In genomic region chr11:65652511-65653228, GRCh38 we compare ENCODE assay signal across 8 cellular contexts.
DNase-seq lines count a peak whose midpoint lies in the region; ATAC-seq and TF ChIP-seq lines count a peak whose summit lies in the region.

No MANE protein-coding gene starts in this region.

- peaks cover 4% of the 10 kb centered on the region for H3K27me3 Mint-ChIP-seq in nephron (ENCODE audit: low read depth)

- H3K9me3 Mint-ChIP-seq in nephron, result no peaks in the 10 kb centered on the region

- peak overlapping the region; percentile 95 for H3K27ac ChIP-seq in RWPE1

- TF ChIP-seq CTCF in LNCaP clone FGC (IDR thresholded peaks at IDR 0.05; ENCODE audit: control insufficient read depth, extremely low read depth, insufficient read depth) (no peak), RWPE1 (conservative IDR thresholded peaks at IDR 0.05; ENCODE audit: low read depth) (no peak), nephron (IDR thresholded peaks at IDR 0.05; ENCODE audit: unreplicated experiment in 3 of 3) (no peak)

- H3K36me3 Mint-ChIP-seq in nephron (ENCODE audit: low read depth), result peaks cover 39% of the 10 kb centered on the region

- peak; percentile 95 for DNase-seq in EH (ENCODE audit: low read depth)
- peak; percentile 88 for DNase-seq in GOT3 (lab: John Stamatoyannopoulos, UW)
- DNase-seq in LNCaP clone FGC (ENCODE audit: low read depth), result peak; percentile 51
- DNase-seq in RWPE1 (ENCODE audit: low spot score), result peak; percentile 94
- DNase-seq in activated T-helper 9 cell treated with anti-CD3 and anti-CD28 coated beads, Interleukin-2, amount 50 U/mL, for 16 hours (ENCODE audit: low read depth), result peak; percentile 94
- peak; percentile 92 for DNase-seq in fibroblast of peridontal ligament (ENCODE audit: extremely low read depth)
- peak; percentile 98 for DNase-seq in stimulated activated naive CD8-positive, alpha-beta T cell treated with anti-CD3 and anti-CD28 coated beads, Interleukin-15, Interleukin-2, amounts not matched to agents 100 U/mL and 50 U/mL, for 24 hours

- H3K4me3 ChIP-seq in LNCaP clone FGC (ENCODE audit: low read depth, low read length), result peak overlapping the region; percentile 52

- ATAC-seq in stimulated activated naive CD8-positive, alpha-beta T cell treated with anti-CD3 and anti-CD28 coated beads, Interleukin-15, Interleukin-2, amounts not matched to agents 100 U/mL and 50 U/mL, for 24 hours, result peak; percentile 85

- H3K4me3 Mint-ChIP-seq in nephron, result peak overlapping the region; percentile 83 to 91 (median 88)

- peaks cover 37% of the 10 kb centered on the region for H3K4me1 Mint-ChIP-seq in nephron

- CTCF ChIA-PET in RWPE1 (lab: Yijun Ruan, JAX), result no interaction called here

- POLR2A ChIA-PET in RWPE1 (lab: Yijun Ruan, JAX; ENCODE audit: low non-redundant PET), result interaction anchor here (0.9 to 2.2 kb wide), 2 partner anchors 10 to 14 kb away, joined by 3 to 6 read pairs; partner anchors contain the start of gene RELA

- H3K27ac Mint-ChIP-seq in nephron, result peak overlapping the region; percentile 95 to 100 (median 99)

Comparison
In these comparisons a context has a peak if more than half of its experiments do, and no peak if none do; other contexts are left out.
1. Peak in every context shown above with its lines: DNase-seq, ATAC-seq, H3K4me3 ChIP-seq and H3K27ac ChIP-seq.